In genomic region chr2:9250498-9251153, GRCh38 we compare ENCODE assay signal across 14 cellular contexts. TPM values are rescaled to one million over a fixed set of nuclear protein-coding genes. Genes with fewer than 3 reads are reported as not detected.
DNase-seq lines count a peak whose midpoint lies in the region; ATAC-seq and TF ChIP-seq lines count a peak whose summit lies in the region.
"Had no signal": no experiment of that assay in that cellular context is flagged by ENCODE, and none has a peak within 500 bp of the region (broad histone marks: within the 10 kb centered on the region; RNA-seq: fewer than 3 reads in every experiment).

No MANE protein-coding gene starts in this region.

- intact Hi-C loops in right lobe of liver (cut with DNase I) = no loop called here

- H3K9me3 Mint-ChIP-seq in glutamatergic neuron (ENCODE audit: unreplicated experiment) = peaks cover 17% of the 10 kb centered on the region
- H3K9me3 Mint-ChIP-seq in stimulated activated naive B cell treated with anti-CD40 and anti-IgM and Interleukin-4, amounts not matched to agents 10 μg/mL and 1 μg/mL and 100 μg/mL, for 72 hours = no peaks in the 10 kb centered on the region

- H3K36me3 Mint-ChIP-seq in glutamatergic neuron (ENCODE audit: unreplicated experiment) = no peaks in the 10 kb centered on the region
- H3K36me3 Mint-ChIP-seq in stimulated activated naive B cell treated with anti-CD40 and anti-IgM and Interleukin-4, amounts not matched to agents 10 μg/mL and 1 μg/mL and 100 μg/mL, for 72 hours = peaks cover 0 to 1% of the 10 kb centered on the region in 2 donors

- H3K27me3 ChIP-seq in right lobe of liver = no peaks in the 10 kb centered on the region

- peak overlapping the region; percentile 96 for H3K27ac Mint-ChIP-seq in glutamatergic neuron (ENCODE audit: unreplicated experiment)
- no peak overlapping the region for H3K27ac Mint-ChIP-seq in stimulated activated naive B cell treated with anti-CD40 and anti-IgM and Interleukin-4, amounts not matched to agents 10 μg/mL and 1 μg/mL and 100 μg/mL, for 72 hours

- TF ChIP-seq POLR2A in right lobe of liver (IDR thresholded peaks at IDR 0.05) = no peak

- H3K9me3 ChIP-seq in right lobe of liver = no peaks in the 10 kb centered on the region

- H3K4me3 Mint-ChIP-seq in glutamatergic neuron (ENCODE audit: unreplicated experiment) = peak overlapping the region; percentile 77
- H3K4me3 Mint-ChIP-seq in stimulated activated naive B cell treated with anti-CD40 and anti-IgM and Interleukin-4, amounts not matched to agents 10 μg/mL and 1 μg/mL and 100 μg/mL, for 72 hours = no peak overlapping the region

- peak; percentile 59 for DNase-seq in ELR (ENCODE audit: low read depth)
- peak; percentile 37 for DNase-seq in amniotic epithelial cell (ENCODE audit: low read depth)
- no peak for DNase-seq in glutamatergic neuron
- DNase-seq in retina = peak; percentile 8
- DNase-seq in stimulated activated naive B cell treated with anti-CD40 and anti-IgM and Interleukin-4, amounts not matched to agents 10 μg/mL and 1 μg/mL and 100 μg/mL, for 72 hours = no peak
- no peak for DNase-seq in NCI-H2196 treated with DMSO at 0.1 percent for 48 hours (lab: John Stamatoyannopoulos, UW; ENCODE audit: unreplicated experiment)
- DNase-seq in right lobe of liver = no peak
- DNase-seq: activated CD4-positive, alpha-beta T cell treated with anti-CD3 and anti-CD28 coated beads, Interleukin-2, amount 50 U/mL, for 1 hour; central memory CD4-positive, alpha-beta T cell; NCI-H446; stimulated activated naive CD4-positive, alpha-beta T cell treated with Interleukin-2 at 50 U/mL for 16 hours; T-helper 9 cell had no signal

- H3K27ac ChIP-seq in right lobe of liver = no peak overlapping the region
- H3K27ac ChIP-seq: C4-2B had no signal

- TF ChIP-seq CTCF in glutamatergic neuron (IDR thresholded peaks at IDR 0.05; ENCODE audit: partially characterized antibody, unreplicated experiment) (no peak), right lobe of liver (IDR thresholded peaks at IDR 0.05) (no peak)

- peaks cover 12% of the 10 kb centered on the region for H3K27me3 Mint-ChIP-seq in glutamatergic neuron (ENCODE audit: unreplicated experiment)
- H3K27me3 Mint-ChIP-seq in stimulated activated naive B cell treated with anti-CD40 and anti-IgM and Interleukin-4, amounts not matched to agents 10 μg/mL and 1 μg/mL and 100 μg/mL, for 72 hours = peaks cover 3 to 4% of the 10 kb centered on the region in 2 donors

- H3K36me3 ChIP-seq in right lobe of liver = no peaks in the 10 kb centered on the region

- H3K4me3 ChIP-seq in right lobe of liver = no peak overlapping the region

- 94% methylated on average over 9 of the region's 12 CpGs for WGBS in right lobe of liver (ENCODE audit: insufficient coverage, low coverage, low lambda C conversion rate, missing lambda C conversion rate)

- H3K4me1 Mint-ChIP-seq in glutamatergic neuron (ENCODE audit: low read depth, unreplicated experiment) = peaks cover 59% of the 10 kb centered on the region
- H3K4me1 Mint-ChIP-seq in stimulated activated naive B cell treated with anti-CD40 and anti-IgM and Interleukin-4, amounts not matched to agents 10 μg/mL and 1 μg/mL and 100 μg/mL, for 72 hours = no peaks in the 10 kb centered on the region

- H3K4me1 ChIP-seq in right lobe of liver = peaks cover 0 to 9% (median 4%) of the 10 kb centered on the region in 4 donors

- no peak for ATAC-seq in HG02678 (IDR thresholded peaks at IDR 0.05; ENCODE audit: unreplicated experiment)
- no peak for ATAC-seq in stimulated activated naive B cell treated with anti-CD40 and anti-IgM and Interleukin-4, amounts not matched to agents 10 μg/mL and 1 μg/mL and 100 μg/mL, for 72 hours (replicated peaks)
- no peak for ATAC-seq in right lobe of liver

RNA-seq across cellular contexts. Expression of gene ASAP2, which starts 44.0 kb away (rescaled TPM):
- 49.6 TPM for total RNA-seq in glutamatergic neuron (ENCODE audit: unreplicated experiment)
- total RNA-seq in right lobe of liver = 1 to 10 TPM; 2.4 to 5.2 (median 3.9) TPM

Comparison
In these comparisons a context has a peak if more than half of its experiments do, and no peak if none do; other contexts are left out.
1. DNase-seq: peak in ELR (single experiment), amniotic epithelial cell (single experiment) and retina (single experiment); none in glutamatergic neuron (single experiment), stimulated activated naive B cell treated with anti-CD40 and anti-IgM and Interleukin-4, amounts not matched to agents 10 μg/mL and 1 μg/mL and 100 μg/mL, for 72 hours (single experiment), NCI-H2196 treated with DMSO at 0.1 percent for 48 hours (single experiment) and right lobe of liver (0 of 3).